In genomic region chr1:211652371-211652770, GRCh38 we compare ENCODE assay signal across 5 cellular contexts.
"Had no signal": no experiment of that assay in that cellular context is flagged by ENCODE, and none has a peak within 500 bp of the region (broad histone marks: within the 10 kb centered on the region; RNA-seq: fewer than 3 reads in every experiment).

No MANE protein-coding gene starts in this region.

- H3K27me3 Mint-ChIP-seq: IgD-negative memory B cell had no signal

- H3K4me3 Mint-ChIP-seq: GM23338, H9, IgD-negative memory B cell had no signal

- H3K4me3 ChIP-seq: GM23338 had no signal

- H3K27ac Mint-ChIP-seq: GM23338, H9, IgD-negative memory B cell had no signal

- H3K4me2 ChIP-seq: GM23338 had no signal

- H3K9me3 Mint-ChIP-seq: GM23338, H9, IgD-negative memory B cell had no signal

- DNase-seq: H9, HCEC 1CT had no signal

- H3K27ac ChIP-seq: HL-60 had no signal
